8 cellular contexts compared by ENCODE assay signal in genomic region chr5:127492854-127493738, GRCh38. TPM values are rescaled to one million over a fixed set of nuclear protein-coding genes. Genes with fewer than 3 reads are reported as not detected.
A peak's percentile ranks its signal among the peaks of the same experiment; 100 is the strongest.
DNase-seq lines count a peak whose midpoint lies in the region; ATAC-seq, FAIRE-seq and TF ChIP-seq lines count a peak whose summit lies in the region.

No MANE protein-coding gene starts in this region.

- no peak overlapping the region for H3K4me3 Mint-ChIP-seq in H9

- no peak overlapping the region for H3K4me2 ChIP-seq in H9 (ENCODE audit: insufficient read depth, insufficient read length, low read length)

- no peaks in the 10 kb centered on the region for H3K36me3 ChIP-seq in pancreas

- peaks cover 0 to 12% (median 6%) of the 10 kb centered on the region in 3 experiments; a peak in 3 of 7 replicates for H3K36me3 Mint-ChIP-seq in H9 (ENCODE audit: insufficient read depth in 1 of 3, low read depth in 3 of 3)

- H3K14ac ChIP-seq in H9 (ENCODE audit: insufficient read depth, low read length) = no peak overlapping the region

- no peak overlapping the region for H3K23ac ChIP-seq in H9 (ENCODE audit: insufficient read length, low read depth, low read length)

- no peak overlapping the region for H2BK20ac ChIP-seq in H9 (ENCODE audit: low read depth, low read length, poor library complexity, severe bottlenecking)

- H2BK120ac ChIP-seq in H9 (ENCODE audit: low read depth, low read length, poor library complexity, severe bottlenecking) = no peak overlapping the region

- no peak overlapping the region for H3K56ac ChIP-seq in H9 (ENCODE audit: insufficient read length, low read depth, low read length)

- H4K5ac ChIP-seq in H9 (ENCODE audit: insufficient read length, low read depth, low read length) = no peak overlapping the region

- H2AK5ac ChIP-seq in H9 (ENCODE audit: insufficient read length, low read length) = no peak overlapping the region

- peak; percentile 55 for DNase-seq in A172 (ENCODE audit: low spot score)
- DNase-seq in GM03348 (ENCODE audit: low spot score) = peak; percentile 40
- DNase-seq in H9 = no peak
- peak; percentile 32 for DNase-seq in LNCaP clone FGC (ENCODE audit: low read depth)
- DNase-seq in SHP77 treated with DMSO at 0.1 percent for 48 hours (lab: John Stamatoyannopoulos, UW) = peak; percentile 58
- DNase-seq in erythroblast (lab: John Stamatoyannopoulos, UW) = peak; percentile 67 to 70
- no peak for DNase-seq in pancreas
- no peak for DNase-seq in GDM1 (lab: John Stamatoyannopoulos, UW)

- no peak overlapping the region for H3T11ph ChIP-seq in H9 (ENCODE audit: low read length)

- ATAC-seq in pancreas = peak; percentile 53 to 82 (median 74)

- H3K27me3 Mint-ChIP-seq in H9 (ENCODE audit: low read depth) = peaks cover 1% of the 10 kb centered on the region; the same call in 1 of the 2 replicates

- no peak overlapping the region for H2BK12ac ChIP-seq in H9 (ENCODE audit: insufficient read length, low read depth, low read length)

- no peak overlapping the region for H4K8ac ChIP-seq in H9 (replicated peaks; ENCODE audit: insufficient read length, low read depth, low read length)

- no peak overlapping the region for H2BK15ac ChIP-seq in H9 (ENCODE audit: low read depth, low read length)

- H3K4me1 ChIP-seq in H9 (ENCODE audit: insufficient read depth, low read length) (no peaks in the 10 kb centered on the region), pancreas (no peaks in the 10 kb centered on the region)

- peak; percentile 96 for TF ChIP-seq CTCF in H9 (conservative IDR thresholded peaks at IDR 0.05)
- peak; percentile 67 for TF ChIP-seq CTCF in LNCaP clone FGC (IDR thresholded peaks at IDR 0.05; ENCODE audit: control insufficient read depth, extremely low read depth, insufficient read depth)
- TF ChIP-seq CTCF in pancreas (IDR thresholded peaks at IDR 0.05) = peak; percentile 33 to 75 (median 66)

- no peaks in the 10 kb centered on the region for H3K27me3 ChIP-seq in H9 (ENCODE audit: insufficient read depth, low read length)
- no peaks in the 10 kb centered on the region for H3K27me3 ChIP-seq in pancreas

- no peak for TF ChIP-seq POLR2A in erythroblast (IDR thresholded peaks at IDR 0.05; ENCODE audit: low read length)

- peak; percentile 82 for FAIRE-seq in pancreas (lab: Jason Lieb, UNC)

- no peak overlapping the region for H3K9ac ChIP-seq in H9 (ENCODE audit: extremely low read depth, insufficient read length, low read length)

- H3K79me2 ChIP-seq in H9 (ENCODE audit: insufficient read depth, low read length) = no peaks in the 10 kb centered on the region

- H3K27ac ChIP-seq in H9 (ENCODE audit: insufficient read length, low read depth, low read length) (no peak overlapping the region), pancreas (no peak overlapping the region)

- no peak overlapping the region for H2BK5ac ChIP-seq in H9 (ENCODE audit: insufficient read length, low read length)

- no peaks in the 10 kb centered on the region for H3K79me1 ChIP-seq in H9 (ENCODE audit: insufficient read depth, low read depth, low read length, poor library complexity, severe bottlenecking)

- no peak overlapping the region for H3K18ac ChIP-seq in H9 (ENCODE audit: insufficient read length, low read depth, low read length)

- H2AFZ ChIP-seq in H9 (ENCODE audit: low read length) = no peak overlapping the region

- no peaks in the 10 kb centered on the region for H4K20me1 ChIP-seq in H9 (ENCODE audit: control insufficient read depth, insufficient read depth, insufficient read length)

- H3K9me3 Mint-ChIP-seq in H9 = peaks cover 8 to 11% of the 10 kb centered on the region in 2 experiments

- intact Hi-C loops in pancreas (cut with DNase I) = no loop called here

- no peak overlapping the region for H4K91ac ChIP-seq in H9 (ENCODE audit: insufficient read length, low read depth, low read length)

- no peaks in the 10 kb centered on the region for H3K23me2 ChIP-seq in H9 (ENCODE audit: insufficient read length, low read depth, low read length, poor library complexity, severe bottlenecking)

- WGBS in H9 (ENCODE audit: extremely low coverage, insufficient read length, low lambda C conversion rate) = no CpG with 5 or more reads among the region's 3 CpGs
- WGBS in pancreas, 2 donors = 60 to 72% methylated on average over 3 of the region's 3 CpGs

- H3K4me3 ChIP-seq in LNCaP clone FGC (ENCODE audit: low read depth, low read length) (no peak overlapping the region), pancreas (no peak overlapping the region)

- H3K4me1 Mint-ChIP-seq in H9 = no peaks in the 10 kb centered on the region; a peak in 1 of 4 replicates

- H3K27ac Mint-ChIP-seq in H9 = 0 out of 7 replicates have a peak overlapping the region, but pooled peaks of 1 of the 3 experiments have one; percentile 42

- H3K9me3 ChIP-seq in H9 (ENCODE audit: control insufficient read depth, low read depth, low read length) (peaks cover 5% of the 10 kb centered on the region), pancreas (no peaks in the 10 kb centered on the region)

- H3K4ac ChIP-seq in H9 (ENCODE audit: low read depth, low read length) = no peak overlapping the region

RNA-seq across cellular contexts. Expression of gene PRRC1, which starts 24.3 kb away (rescaled TPM):
- 39.8 and 66.4 TPM in 2 replicates for total RNA-seq in A172 (2014; rRNA removed; shearing (Covaris generic))
- total RNA-seq in H9 (2021) = 70.5 and 70.7 TPM in 2 replicates
- 10 to 100 TPM; 25.7 to 46.7 (median 36.6) TPM for total RNA-seq in pancreas
- polyA plus RNA-seq in pancreas = 10 to 100 TPM; 17.7 to 19.4 TPM

Comparison
In these comparisons a context has a peak if more than half of its experiments do, and no peak if none do; other contexts are left out.
1. DNase-seq: peak in A172 (single experiment), GM03348 (single experiment), LNCaP clone FGC (single experiment), SHP77 treated with DMSO at 0.1 percent for 48 hours (single experiment) and erythroblast (2 of 2); none in H9 (single experiment), pancreas (0 of 6) and GDM1 (single experiment).
2. Peak in every context shown above with its lines, with median percentiles within 50 percentile points of each other: CTCF ChIP-seq.